In genomic region chr4:128359422-128359821, GRCh38 we compare ENCODE assay signal across 22 cellular contexts.
DNase-seq lines count a peak whose midpoint lies in the region; ATAC-seq, FAIRE-seq and TF ChIP-seq lines count a peak whose summit lies in the region.
"Had no signal": no experiment of that assay in that cellular context is flagged by ENCODE, and none has a peak within 500 bp of the region (broad histone marks: within the 10 kb centered on the region; RNA-seq: fewer than 3 reads in every experiment).

No MANE protein-coding gene starts in this region.

- H3K27ac ChIP-seq in GM23248: no peak overlapping the region
- H3K27ac ChIP-seq: Peyer's patch, SJCRH30 had no signal

- no peaks in the 10 kb centered on the region for H3K79me2 ChIP-seq in GM23248 (ENCODE audit: insufficient read depth)

- H3K36me3 Mint-ChIP-seq in activated CD8-positive, alpha-beta T cell treated with anti-CD3 and anti-CD28 coated beads for 36 hours (ENCODE audit: low read depth): no peaks in the 10 kb centered on the region
- no peaks in the 10 kb centered on the region for H3K36me3 Mint-ChIP-seq in activated CD8-positive, alpha-beta T cell treated with anti-CD3 and anti-CD28 coated beads, Interleukin-2, amount 10 ng/mL, durations not matched to agents 7 days and 5 days (ENCODE audit: low read depth)
- peaks cover 3% of the 10 kb centered on the region for H3K36me3 Mint-ChIP-seq in activated naive CD8-positive, alpha-beta T cell treated with anti-CD3 and anti-CD28 coated beads, Interleukin-2, amount 50 U/mL, for 24 hours (ENCODE audit: low read depth)
- H3K36me3 Mint-ChIP-seq in stimulated activated effector memory CD8-positive, alpha-beta T cell treated with anti-CD3 and anti-CD28 coated beads, Interleukin-12 subunit alpha, Interleukin-12 subunit beta, amount 100 ng/mL, for 72 hours: no peaks in the 10 kb centered on the region

- no peak overlapping the region for H2AFZ ChIP-seq in GM23248

- in situ Hi-C loops in GM13977 (cut with MboI; ENCODE audit: low pct_unique_long_range_greater_than_20kb, low sequenced_read_pairs, unreplicated experiment) (no loop called here), GM23248 (cut with MboI) (no loop called here)

- no peaks in the 10 kb centered on the region for H3K27me3 ChIP-seq in GM23248 (replicated peaks; ENCODE audit: insufficient read depth)
- H3K27me3 ChIP-seq: Peyer's patch, SJCRH30 had no signal

- no peak overlapping the region for H3K27ac Mint-ChIP-seq in activated CD8-positive, alpha-beta T cell treated with anti-CD3 and anti-CD28 coated beads for 36 hours
- no peak overlapping the region for H3K27ac Mint-ChIP-seq in activated CD8-positive, alpha-beta T cell treated with anti-CD3 and anti-CD28 coated beads, Interleukin-2, amount 10 ng/mL, durations not matched to agents 7 days and 5 days
- no peak overlapping the region for H3K27ac Mint-ChIP-seq in activated naive CD8-positive, alpha-beta T cell treated with anti-CD3 and anti-CD28 coated beads, Interleukin-2, amount 50 U/mL, for 24 hours
- no peak overlapping the region for H3K27ac Mint-ChIP-seq in stimulated activated effector memory CD8-positive, alpha-beta T cell treated with anti-CD3 and anti-CD28 coated beads, Interleukin-12 subunit alpha, Interleukin-12 subunit beta, amount 100 ng/mL, for 72 hours
- H3K27ac Mint-ChIP-seq: CD8-positive, alpha-beta T cell had no signal

- peaks cover 53% of the 10 kb centered on the region for H3K4me1 ChIP-seq in GM23248 (ENCODE audit: insufficient read depth)
- H3K4me1 ChIP-seq: Peyer's patch had no signal

- POLR2A ChIA-PET in activated CD8-positive, alpha-beta T cell treated with anti-CD3 and anti-CD28 coated beads for 36 hours (lab: Charles Lee): no interaction called here
- POLR2A ChIA-PET in activated CD8-positive, alpha-beta T cell treated with anti-CD3 and anti-CD28 coated beads, Interleukin-2, amount 10 ng/mL, durations not matched to agents 7 days and 5 days (lab: Charles Lee): no interaction called here

- peaks cover 4% of the 10 kb centered on the region for H3K4me1 Mint-ChIP-seq in activated CD8-positive, alpha-beta T cell treated with anti-CD3 and anti-CD28 coated beads for 36 hours (ENCODE audit: low read depth)
- no peaks in the 10 kb centered on the region for H3K4me1 Mint-ChIP-seq in activated CD8-positive, alpha-beta T cell treated with anti-CD3 and anti-CD28 coated beads, Interleukin-2, amount 10 ng/mL, durations not matched to agents 7 days and 5 days (ENCODE audit: low read depth)
- H3K4me1 Mint-ChIP-seq in activated naive CD8-positive, alpha-beta T cell treated with anti-CD3 and anti-CD28 coated beads, Interleukin-2, amount 50 U/mL, for 24 hours: peaks cover 7% of the 10 kb centered on the region
- no peaks in the 10 kb centered on the region for H3K4me1 Mint-ChIP-seq in stimulated activated effector memory CD8-positive, alpha-beta T cell treated with anti-CD3 and anti-CD28 coated beads, Interleukin-12 subunit alpha, Interleukin-12 subunit beta, amount 100 ng/mL, for 72 hours

- intact Hi-C loops in activated CD8-positive, alpha-beta T cell treated with anti-CD3 and anti-CD28 coated beads for 36 hours (cut with micrococcal nuclease): no loop called here

- H3K36me3 ChIP-seq in GM23248 (ENCODE audit: low read depth): no peaks in the 10 kb centered on the region
- H3K36me3 ChIP-seq: Peyer's patch, SJCRH30 had no signal

- no peaks in the 10 kb centered on the region for H3K9me3 ChIP-seq in GM23248 (ENCODE audit: low read depth)
- H3K9me3 ChIP-seq: Peyer's patch had no signal

- WGBS in GM23248 (ENCODE audit: low coverage in 1 of 2, low lambda C conversion rate in 2 of 2, missing lambda C conversion rate in 2 of 2), 2 experiments: 95 to 96% methylated on average over 2 of the region's 2 CpGs

- no peak for TF ChIP-seq POLR2A in GM12891 (IDR thresholded peaks at IDR 0.05; ENCODE audit: low read depth, low read length)

- ATAC-seq in activated CD8-positive, alpha-beta T cell treated with anti-CD3 and anti-CD28 coated beads for 36 hours: peak; percentile 72
- no peak for ATAC-seq in activated CD8-positive, alpha-beta T cell treated with anti-CD3 and anti-CD28 coated beads, Interleukin-2, amount 10 ng/mL, durations not matched to agents 7 days and 5 days
- ATAC-seq in activated naive CD8-positive, alpha-beta T cell treated with anti-CD3 and anti-CD28 coated beads, Interleukin-2, amount 50 U/mL, for 24 hours: peak; percentile 78
- ATAC-seq in stimulated activated effector memory CD8-positive, alpha-beta T cell treated with anti-CD3 and anti-CD28 coated beads, Interleukin-12 subunit alpha, Interleukin-12 subunit beta, amount 100 ng/mL, for 72 hours: peak; percentile 61
- ATAC-seq: CD8-positive, alpha-beta T cell had no signal

- H3K9ac ChIP-seq in GM23248: no peak overlapping the region

- H3K9me2 ChIP-seq in GM23248 (ENCODE audit: insufficient read depth): no peaks in the 10 kb centered on the region

- no peak for FAIRE-seq in GM12891 (lab: Jason Lieb, UNC)
- FAIRE-seq: GM19239 had no signal

- H3F3A ChIP-seq in GM23248 (ENCODE audit: insufficient read depth): peaks cover 45% of the 10 kb centered on the region

- H4K20me1 ChIP-seq in GM23248 (ENCODE audit: insufficient read depth): no peaks in the 10 kb centered on the region

- no peaks in the 10 kb centered on the region for H3K27me3 Mint-ChIP-seq in activated CD8-positive, alpha-beta T cell treated with anti-CD3 and anti-CD28 coated beads for 36 hours
- no peaks in the 10 kb centered on the region for H3K27me3 Mint-ChIP-seq in activated CD8-positive, alpha-beta T cell treated with anti-CD3 and anti-CD28 coated beads, Interleukin-2, amount 10 ng/mL, durations not matched to agents 7 days and 5 days (ENCODE audit: low read depth)
- H3K27me3 Mint-ChIP-seq in activated naive CD8-positive, alpha-beta T cell treated with anti-CD3 and anti-CD28 coated beads, Interleukin-2, amount 50 U/mL, for 24 hours: no peaks in the 10 kb centered on the region

- CTCF ChIA-PET in activated CD8-positive, alpha-beta T cell treated with anti-CD3 and anti-CD28 coated beads for 36 hours (lab: Charles Lee): no interaction called here
- CTCF ChIA-PET in activated CD8-positive, alpha-beta T cell treated with anti-CD3 and anti-CD28 coated beads, Interleukin-2, amount 10 ng/mL, durations not matched to agents 7 days and 5 days (lab: Charles Lee): no interaction called here

- no peak overlapping the region for H3K4me2 ChIP-seq in GM23248 (ENCODE audit: unreplicated experiment)

- DNase-seq in activated CD8-positive, alpha-beta T cell treated with anti-CD3 and anti-CD28 coated beads for 36 hours: peak; percentile 16
- DNase-seq in activated CD8-positive, alpha-beta T cell treated with anti-CD3 and anti-CD28 coated beads, Interleukin-2, amount 10 ng/mL, durations not matched to agents 7 days and 5 days: no peak
- DNase-seq in GM13977 (ENCODE audit: low spot score): peak; percentile 5
- DNase-seq in activated naive CD8-positive, alpha-beta T cell treated with anti-CD3 and anti-CD28 coated beads, Interleukin-2, amount 50 U/mL, for 24 hours: no peak
- no peak for DNase-seq in stimulated activated effector memory CD8-positive, alpha-beta T cell treated with anti-CD3 and anti-CD28 coated beads, Interleukin-12 subunit alpha, Interleukin-12 subunit beta, amount 100 ng/mL, for 72 hours (ENCODE audit: low spot score in 2 of 2)
- no peak for DNase-seq in HT-29 (ENCODE audit: low spot score)
- no peak for DNase-seq in GM12891 (ENCODE audit: insufficient read length, low spot score)
- DNase-seq in GM23248: no peak
- DNase-seq: 8988T; AML-193; C1 segment of cervical spinal cord; CD8-positive, alpha-beta T cell; DND-41; Karpas-422; MV-4-11; NCI-H1105 treated with DMSO at 0.1 percent for 48 hours; NCI-H2029 treated with DMSO at 0.1 percent for 48 hours; NCI-H524 treated with DMSO at 0.1 percent for 48 hours; NCI-H82; Peyer's patch; SJCRH30 had no signal

- no peak for TF ChIP-seq CTCF in activated CD8-positive, alpha-beta T cell treated with anti-CD3 and anti-CD28 coated beads for 36 hours (IDR thresholded peaks at IDR 0.05)
- no peak for TF ChIP-seq CTCF in GM13977 (IDR thresholded peaks at IDR 0.05; ENCODE audit: extremely low read depth, insufficient read depth, missing control alignments)

- H3K9me3 Mint-ChIP-seq in activated CD8-positive, alpha-beta T cell treated with anti-CD3 and anti-CD28 coated beads for 36 hours: no peaks in the 10 kb centered on the region
- no peaks in the 10 kb centered on the region for H3K9me3 Mint-ChIP-seq in activated CD8-positive, alpha-beta T cell treated with anti-CD3 and anti-CD28 coated beads, Interleukin-2, amount 10 ng/mL, durations not matched to agents 7 days and 5 days (ENCODE audit: insufficient read depth)
- H3K9me3 Mint-ChIP-seq in activated naive CD8-positive, alpha-beta T cell treated with anti-CD3 and anti-CD28 coated beads, Interleukin-2, amount 50 U/mL, for 24 hours: no peaks in the 10 kb centered on the region
- H3K9me3 Mint-ChIP-seq in stimulated activated effector memory CD8-positive, alpha-beta T cell treated with anti-CD3 and anti-CD28 coated beads, Interleukin-12 subunit alpha, Interleukin-12 subunit beta, amount 100 ng/mL, for 72 hours: no peaks in the 10 kb centered on the region
- H3K9me3 Mint-ChIP-seq: CD8-positive, alpha-beta T cell had no signal

- no peak overlapping the region for H3K4me3 Mint-ChIP-seq in activated CD8-positive, alpha-beta T cell treated with anti-CD3 and anti-CD28 coated beads for 36 hours
- no peak overlapping the region for H3K4me3 Mint-ChIP-seq in activated CD8-positive, alpha-beta T cell treated with anti-CD3 and anti-CD28 coated beads, Interleukin-2, amount 10 ng/mL, durations not matched to agents 7 days and 5 days
- no peak overlapping the region for H3K4me3 Mint-ChIP-seq in activated naive CD8-positive, alpha-beta T cell treated with anti-CD3 and anti-CD28 coated beads, Interleukin-2, amount 50 U/mL, for 24 hours
- no peak overlapping the region for H3K4me3 Mint-ChIP-seq in stimulated activated effector memory CD8-positive, alpha-beta T cell treated with anti-CD3 and anti-CD28 coated beads, Interleukin-12 subunit alpha, Interleukin-12 subunit beta, amount 100 ng/mL, for 72 hours
- H3K4me3 Mint-ChIP-seq: CD8-positive, alpha-beta T cell had no signal

- H3K4me3 ChIP-seq in GM23248: no peak overlapping the region
- H3K4me3 ChIP-seq: Peyer's patch, SJCRH30 had no signal

TF ChIP-seq in GM12891, 5 proteins besides CTCF, POLR2A, EP300 and RAD21:
- TF ChIP-seq TAF1 (IDR thresholded peaks at IDR 0.05; ENCODE audit: low read depth, low read length) (no peak), POLR2AphosphoS5 (IDR thresholded peaks at IDR 0.05; ENCODE audit: low read depth, low read length) (no peak), POU2F2 (IDR thresholded peaks at IDR 0.05; ENCODE audit: low read depth, low read length) (no peak), SPI1 (IDR thresholded peaks at IDR 0.05; ENCODE audit: low read depth, low read length) (no peak), PAX5 (IDR thresholded peaks at IDR 0.05; ENCODE audit: insufficient read depth, low read length, severe bottlenecking) (no peak)

Comparison
In these comparisons a context has a peak if more than half of its experiments do, and no peak if none do; other contexts are left out.
1. DNase-seq: peak in activated CD8-positive, alpha-beta T cell treated with anti-CD3 and anti-CD28 coated beads for 36 hours (single experiment) and GM13977 (single experiment); none in activated CD8-positive, alpha-beta T cell treated with anti-CD3 and anti-CD28 coated beads, Interleukin-2, amount 10 ng/mL, durations not matched to agents 7 days and 5 days (single experiment), activated naive CD8-positive, alpha-beta T cell treated with anti-CD3 and anti-CD28 coated beads, Interleukin-2, amount 50 U/mL, for 24 hours (single experiment), stimulated activated effector memory CD8-positive, alpha-beta T cell treated with anti-CD3 and anti-CD28 coated beads, Interleukin-12 subunit alpha, Interleukin-12 subunit beta, amount 100 ng/mL, for 72 hours (0 of 2), HT-29 (single experiment), GM12891 (single experiment) and GM23248 (single experiment).